Comparison of ENCODE assay signal across 17 cellular contexts in the genomic region with DNA sequence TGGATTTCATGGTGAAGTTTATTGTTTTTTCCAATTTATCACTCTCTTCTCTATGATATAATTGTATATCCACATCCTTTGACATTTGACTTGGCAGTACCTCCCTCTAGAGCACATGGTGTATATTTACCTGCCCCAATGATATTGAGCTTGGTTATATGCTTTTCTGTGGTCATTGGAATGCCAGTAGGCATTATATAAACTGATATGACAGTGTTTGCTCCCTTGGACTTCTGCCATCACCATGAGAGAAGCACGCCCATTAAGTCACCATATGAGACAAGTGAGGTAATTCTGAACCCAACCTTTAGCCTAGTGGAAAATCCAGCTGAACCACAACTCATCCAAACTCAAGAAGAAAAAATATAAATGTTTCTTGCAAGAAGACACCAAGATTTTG.
A peak's percentile ranks its signal among the peaks of the same experiment; 100 is the strongest.
DNase-seq lines count a peak whose midpoint lies in the region; ATAC-seq and TF ChIP-seq lines count a peak whose summit lies in the region.
"Had no signal": no experiment of that assay in that cellular context is flagged by ENCODE, and none has a peak within 500 bp of the region (broad histone marks: within the 10 kb centered on the region; RNA-seq: fewer than 3 reads in every experiment).

No MANE protein-coding gene starts in this region.

- H3K36me3 Mint-ChIP-seq in stimulated activated memory B cell treated with anti-CD40 and anti-IgM and Interleukin-4, amounts not matched to agents 10 μg/mL and 1 μg/mL and 100 μg/mL, for 72 hours = no peaks in the 10 kb centered on the region
- H3K36me3 Mint-ChIP-seq in glutamatergic neuron (ENCODE audit: unreplicated experiment) = no peaks in the 10 kb centered on the region
- H3K36me3 Mint-ChIP-seq: CD4-positive, alpha-beta memory T cell had no signal

- H3K27ac Mint-ChIP-seq in stimulated activated memory B cell treated with anti-CD40 and anti-IgM and Interleukin-4, amounts not matched to agents 10 μg/mL and 1 μg/mL and 100 μg/mL, for 72 hours = no peak overlapping the region
- no peak overlapping the region for H3K27ac Mint-ChIP-seq in glutamatergic neuron (ENCODE audit: unreplicated experiment)
- H3K27ac Mint-ChIP-seq: B cell; CD4-positive, alpha-beta memory T cell; H9 had no signal

- ATAC-seq in stimulated activated memory B cell treated with anti-CD40 and anti-IgM and Interleukin-4, amounts not matched to agents 10 μg/mL and 1 μg/mL and 100 μg/mL, for 72 hours = no peak
- no peak for ATAC-seq in GM21619 (IDR thresholded peaks at IDR 0.05; ENCODE audit: unreplicated experiment)
- ATAC-seq: Panc1, Right ventricle myocardium inferior had no signal

- no peak overlapping the region for H3K4me3 ChIP-seq in epithelial cell of esophagus (ENCODE audit: low read length)

- H3K4me3 Mint-ChIP-seq in stimulated activated memory B cell treated with anti-CD40 and anti-IgM and Interleukin-4, amounts not matched to agents 10 μg/mL and 1 μg/mL and 100 μg/mL, for 72 hours = no peak overlapping the region
- H3K4me3 Mint-ChIP-seq in glutamatergic neuron (ENCODE audit: unreplicated experiment) = no peak overlapping the region
- H3K4me3 Mint-ChIP-seq: B cell; CD4-positive, alpha-beta memory T cell; H9 had no signal

- TF ChIP-seq CTCF in 22Rv1 (IDR thresholded peaks at IDR 0.05) = no peak
- TF ChIP-seq CTCF in epithelial cell of esophagus (IDR thresholded peaks at IDR 0.05; ENCODE audit: insufficient read depth, low read depth, low read length, missing control alignments) = no peak
- no peak for TF ChIP-seq CTCF in glutamatergic neuron (IDR thresholded peaks at IDR 0.05; ENCODE audit: partially characterized antibody, unreplicated experiment)

- no peaks in the 10 kb centered on the region for H3K9me3 Mint-ChIP-seq in stimulated activated memory B cell treated with anti-CD40 and anti-IgM and Interleukin-4, amounts not matched to agents 10 μg/mL and 1 μg/mL and 100 μg/mL, for 72 hours
- H3K9me3 Mint-ChIP-seq in glutamatergic neuron (ENCODE audit: unreplicated experiment) = no peaks in the 10 kb centered on the region
- H3K9me3 Mint-ChIP-seq: H9 had no signal

- peak overlapping the region; percentile 55 for H3K27ac ChIP-seq in 22Rv1

- H3K4me1 Mint-ChIP-seq in stimulated activated memory B cell treated with anti-CD40 and anti-IgM and Interleukin-4, amounts not matched to agents 10 μg/mL and 1 μg/mL and 100 μg/mL, for 72 hours = no peaks in the 10 kb centered on the region
- no peaks in the 10 kb centered on the region for H3K4me1 Mint-ChIP-seq in glutamatergic neuron (ENCODE audit: low read depth, unreplicated experiment)
- H3K4me1 Mint-ChIP-seq: B cell; CD4-positive, alpha-beta memory T cell; H9 had no signal

- H3K27me3 Mint-ChIP-seq in stimulated activated memory B cell treated with anti-CD40 and anti-IgM and Interleukin-4, amounts not matched to agents 10 μg/mL and 1 μg/mL and 100 μg/mL, for 72 hours = no peaks in the 10 kb centered on the region
- H3K27me3 Mint-ChIP-seq in glutamatergic neuron (ENCODE audit: unreplicated experiment) = peaks cover 3% of the 10 kb centered on the region
- H3K27me3 Mint-ChIP-seq: B cell; CD4-positive, alpha-beta memory T cell had no signal

- DNase-seq in Daoy (ENCODE audit: low read depth) (peak; percentile 15), NCI-H510A (lab: John Stamatoyannopoulos, UW) (peak; percentile 15), epithelial cell of esophagus (ENCODE audit: low read depth) (peak; percentile 69), glutamatergic neuron (no peak), 8988T (no peak)
- DNase-seq: CD4-positive, alpha-beta memory T cell; H9; IMR-90; Kasumi-1; NCI-H1694 treated with DMSO at 0.1 percent for 48 hours; NCI-H526 had no signal

Comparison
In these comparisons a context has a peak if more than half of its experiments do, and no peak if none do; other contexts are left out.
1. DNase-seq: peak in Daoy (single experiment), NCI-H510A (single experiment) and epithelial cell of esophagus (single experiment); none in glutamatergic neuron (single experiment) and 8988T (single experiment).